ENCODE assay signal across 1 cellular context in genomic region chr3:48663489-48664312, GRCh38.
TF ChIP-seq lines count a peak whose summit lies in the region.

No MANE protein-coding gene starts in this region.

TF ChIP-seq in HepG2, 621 proteins besides CTCF, POLR2A, EP300 and RAD21 (continued from another document):
- TF ChIP-seq ZBTB49 (CRISPR knock-in tag; IDR thresholded peaks at IDR 0.05; ENCODE audit: borderline replicate concordance): no peak
TF ChIP-seq in HepG2: peak in this region for 321.
